12 cellular contexts compared by ENCODE assay signal in the genomic region with DNA sequence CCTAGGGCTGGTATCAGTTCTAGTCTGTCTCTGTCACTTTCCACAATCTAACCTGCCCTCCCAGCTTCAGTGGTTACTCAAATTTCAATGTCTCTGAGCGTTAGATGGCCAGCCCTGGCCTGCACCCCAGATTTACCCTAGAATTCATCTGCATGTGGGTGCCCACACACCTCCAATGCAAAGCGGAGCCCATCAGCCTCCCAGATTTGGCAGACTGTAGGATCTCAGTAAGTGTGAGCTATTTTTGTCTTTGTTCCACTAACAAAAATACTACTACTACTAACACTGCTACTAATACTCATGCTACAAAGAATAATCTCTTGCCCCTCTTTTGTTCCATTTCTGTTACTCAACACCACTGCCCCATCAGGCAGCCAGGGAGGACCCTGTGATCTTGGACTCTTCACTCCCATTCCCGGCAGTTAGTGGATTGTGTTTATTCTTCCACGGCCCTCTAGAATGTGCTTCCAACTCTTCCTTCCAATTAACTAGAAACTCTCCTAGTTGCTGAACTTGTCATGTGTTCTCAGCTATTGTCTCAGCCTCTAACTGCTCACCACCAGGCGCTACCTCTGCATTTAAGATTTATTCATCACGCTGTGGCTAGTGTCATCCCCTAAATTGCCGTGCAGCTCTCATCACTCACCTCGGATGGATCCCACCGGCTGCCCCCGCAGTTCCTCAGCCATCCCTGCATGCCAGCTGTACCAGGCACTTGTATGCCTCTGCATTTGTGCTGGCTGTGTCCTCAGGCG.
DNase-seq lines count a peak whose midpoint lies in the region; ATAC-seq, FAIRE-seq and TF ChIP-seq lines count a peak whose summit lies in the region.
"Had no signal": no experiment of that assay in that cellular context is flagged by ENCODE, and none has a peak within 500 bp of the region (broad histone marks: within the 10 kb centered on the region; RNA-seq: fewer than 3 reads in every experiment).

No MANE protein-coding gene starts in this region.

- H3K36me3 ChIP-seq in GM23338 (ENCODE audit: insufficient read depth) = no peaks in the 10 kb centered on the region
- no peaks in the 10 kb centered on the region for H3K36me3 ChIP-seq in HepG2 (replicated peaks in 1 of 2; ENCODE audit: control insufficient read depth in 1 of 2, insufficient read depth in 2 of 2, low read length in 2 of 2)
- H3K36me3 ChIP-seq: MG63 had no signal

- no TSS peak for BruUV-seq in HepG2 (replicated peaks; lab: Mats Ljungman, UMichigan)

- in situ Hi-C loops in HepG2 (cut with HindIII; ENCODE audit: extremely low pct_ligation_motif_present, low pct_unique_long_range_greater_than_20kb) = no loop called here

- CTCF ChIA-PET in HepG2 (lab: Yijun Ruan, JAX; ENCODE audit: low intra/inter-chr PET ratio, low total read pairs) = no interaction called here

- no peaks in the 10 kb centered on the region for H3K4me1 ChIP-seq in GM23338 (ENCODE audit: insufficient read depth)
- peaks cover 66% of the 10 kb centered on the region for H3K4me1 ChIP-seq in HepG2 (ENCODE audit: insufficient read depth, low read length)

- no peaks in the 10 kb centered on the region for H3K9me3 Mint-ChIP-seq in GM23338
- no peaks in the 10 kb centered on the region for H3K9me3 Mint-ChIP-seq in activated naive CD8-positive, alpha-beta T cell treated with anti-CD3 and anti-CD28 coated beads, Interleukin-2, amount 10 ng/mL, durations not matched to agents 7 days and 5 days

- H3K4me3 ChIP-seq in GM23338 (no peak overlapping the region), HepG2 (replicated peaks in 1 of 3; ENCODE audit: insufficient read depth in 1 of 3, low read depth in 2 of 3, low read length in 3 of 3) (no peak overlapping the region)
- H3K4me3 ChIP-seq: GM12878, MG63 had no signal

- no peak for ATAC-seq in GM23338
- ATAC-seq in activated naive CD8-positive, alpha-beta T cell treated with anti-CD3 and anti-CD28 coated beads, Interleukin-2, amount 10 ng/mL, durations not matched to agents 7 days and 5 days (ENCODE audit: low read depth) = no peak
- ATAC-seq in HepG2 = peak; percentile 43; the same call in 2 of the 3 replicates
- no peak for ATAC-seq in GM21717 (IDR thresholded peaks at IDR 0.05; ENCODE audit: unreplicated experiment)
- ATAC-seq: GM12878 had no signal

- no peak for TF ChIP-seq POLR2A in HepG2 (IDR thresholded peaks at IDR 0.05; ENCODE audit: insufficient read depth in 1 of 2, low read depth in 2 of 2, low read length in 2 of 2)

- TF ChIP-seq EP300 in HepG2 (IDR thresholded peaks at IDR 0.05; ENCODE audit: low read depth in 2 of 2, low read length in 2 of 2) (no peak), HepG2 (CRISPR knock-in tag; IDR thresholded peaks at IDR 0.05; ENCODE audit: borderline replicate concordance) (no peak)

- no peaks in the 10 kb centered on the region; the same call in 2 of the 3 replicates for H3K36me3 Mint-ChIP-seq in GM23338 (ENCODE audit: low read depth)
- peaks cover 63% of the 10 kb centered on the region for H3K36me3 Mint-ChIP-seq in activated naive CD8-positive, alpha-beta T cell treated with anti-CD3 and anti-CD28 coated beads, Interleukin-2, amount 10 ng/mL, durations not matched to agents 7 days and 5 days

- POLR2A ChIA-PET in activated naive CD8-positive, alpha-beta T cell treated with anti-CD3 and anti-CD28 coated beads, Interleukin-2, amount 10 ng/mL, durations not matched to agents 7 days and 5 days (lab: Charles Lee) = interaction anchor here (1.2 kb wide), 1 partner anchor 9 kb away, joined by 3 read pairs; no protein-coding TSS in a partner anchor
- POLR2A ChIA-PET in HepG2 (lab: Yijun Ruan, JAX) = interaction anchor here (2.2 to 2.9 kb wide), 2 partner anchors 9 to 15 kb away, joined by 11 to 15 read pairs; no protein-coding TSS in a partner anchor

- H3K27ac Mint-ChIP-seq in GM23338 = peak overlapping the region; percentile 16; the same call in 1 of the 2 replicates
- H3K27ac Mint-ChIP-seq in activated naive CD8-positive, alpha-beta T cell treated with anti-CD3 and anti-CD28 coated beads, Interleukin-2, amount 10 ng/mL, durations not matched to agents 7 days and 5 days = peak overlapping the region; percentile 52

- TF ChIP-seq CTCF in GM23338 (conservative IDR thresholded peaks at IDR 0.05; ENCODE audit: low read depth in 2 of 2) = no peak
- no peak for TF ChIP-seq CTCF in HepG2 (CRISPR knock-in tag; IDR thresholded peaks at IDR 0.05)

- H3K27me3 ChIP-seq in GM23338 (ENCODE audit: insufficient read depth) (no peaks in the 10 kb centered on the region), HepG2 (ENCODE audit: control insufficient read depth in 1 of 2, insufficient read depth in 2 of 2, low read length in 2 of 2) (no peaks in the 10 kb centered on the region)
- H3K27me3 ChIP-seq: MG63 had no signal

- H2AFZ ChIP-seq in GM23338 = no peak overlapping the region
- H2AFZ ChIP-seq in HepG2 (ENCODE audit: low read length) = no peak overlapping the region

- H3K4me3 Mint-ChIP-seq in GM23338 = no peak overlapping the region
- H3K4me3 Mint-ChIP-seq in activated naive CD8-positive, alpha-beta T cell treated with anti-CD3 and anti-CD28 coated beads, Interleukin-2, amount 10 ng/mL, durations not matched to agents 7 days and 5 days = no peak overlapping the region

- H3K9ac ChIP-seq in HepG2 (ENCODE audit: insufficient read depth, low read depth, low read length) = no peak overlapping the region

- no peaks in the 10 kb centered on the region for H3K79me2 ChIP-seq in GM23338 (replicated peaks; ENCODE audit: insufficient read depth)
- H3K79me2 ChIP-seq in HepG2 (ENCODE audit: insufficient read depth, low read length) = no peaks in the 10 kb centered on the region

- H3K27ac ChIP-seq in GM23338 (ENCODE audit: low read depth) (no peak overlapping the region), HepG2 (ENCODE audit: extremely low read length, insufficient read depth, low read length) (no peak overlapping the region)

- H4K20me1 ChIP-seq in GM23338 (replicated peaks; ENCODE audit: insufficient read depth) = no peaks in the 10 kb centered on the region
- no peaks in the 10 kb centered on the region for H4K20me1 ChIP-seq in HepG2 (ENCODE audit: insufficient read depth, low read length)

- no peaks in the 10 kb centered on the region; the same call in 1 of the 2 replicates for H3K9me2 ChIP-seq in GM23338 (ENCODE audit: insufficient read depth)

- no peak for TF ChIP-seq RAD21 in HepG2 (CRISPR knock-in tag; IDR thresholded peaks at IDR 0.05)

- WGBS in HepG2 (ENCODE audit: low lambda C conversion rate) = 81% methylated on average over 11 of the region's 11 CpGs

- intact Hi-C loops in HepG2 (cut with micrococcal nuclease; ENCODE audit: unreplicated experiment) = no loop called here

- no peaks in the 10 kb centered on the region for H3K9me3 ChIP-seq in HepG2 (ENCODE audit: low read length)
- H3K9me3 ChIP-seq: MG63 had no signal

- H3K4me2 ChIP-seq in GM23338 (no peak overlapping the region), HepG2 (ENCODE audit: low read depth, low read length) (0 out of 2 replicates have a peak overlapping the region, but pooled peaks have one; percentile 4)

- H3K27me3 Mint-ChIP-seq in GM23338 (ENCODE audit: insufficient read depth, low read depth, poor library complexity) = peaks cover 2% of the 10 kb centered on the region
- H3K27me3 Mint-ChIP-seq in activated naive CD8-positive, alpha-beta T cell treated with anti-CD3 and anti-CD28 coated beads, Interleukin-2, amount 10 ng/mL, durations not matched to agents 7 days and 5 days = no peaks in the 10 kb centered on the region

- peaks cover 16% of the 10 kb centered on the region for H3K4me1 Mint-ChIP-seq in GM23338
- peaks cover 23% of the 10 kb centered on the region for H3K4me1 Mint-ChIP-seq in activated naive CD8-positive, alpha-beta T cell treated with anti-CD3 and anti-CD28 coated beads, Interleukin-2, amount 10 ng/mL, durations not matched to agents 7 days and 5 days

- H3F3A ChIP-seq in GM23338 (replicated peaks; ENCODE audit: low read depth) = no peaks in the 10 kb centered on the region

- no peak for FAIRE-seq in HepG2 (lab: Jason Lieb, UNC)
- FAIRE-seq: GM12878, small intestine had no signal

- no peak for DNase-seq in GM23338 (ENCODE audit: low spot score)
- no peak for DNase-seq in activated naive CD8-positive, alpha-beta T cell treated with anti-CD3 and anti-CD28 coated beads, Interleukin-2, amount 10 ng/mL, durations not matched to agents 7 days and 5 days
- DNase-seq in HepG2 (ENCODE audit: low spot score) = no peak
- DNase-seq in stimulated activated CD8-positive, alpha-beta memory T cell treated with anti-CD3 and anti-CD28 coated beads, Interleukin-4, amount 100 ng/mL, for 48 hours = peak; percentile 17
- DNase-seq in D341Med (ENCODE audit: low spot score) = no peak
- no peak for DNase-seq in NCI-H2029 treated with DMSO at 0.1 percent for 48 hours (lab: John Stamatoyannopoulos, UW)
- DNase-seq: DMS153, MG63, NCI-H2227 treated with DMSO at 0.1 percent for 48 hours, small intestine had no signal

TF ChIP-seq in GM23338, 12 proteins besides CTCF, POLR2A, EP300 and RAD21 (continues in another document):
- no peak for TF ChIP-seq POLR2AphosphoS5 (IDR thresholded peaks at IDR 0.05; ENCODE audit: low read depth)
- TF ChIP-seq EZH2phosphoT487 (IDR thresholded peaks at IDR 0.05; ENCODE audit: unreplicated experiment) = no peak
- TF ChIP-seq CREB1 (CRISPR knock-in tag; IDR thresholded peaks at IDR 0.05; ENCODE audit: low read depth) = no peak

TF ChIP-seq in HepG2, 621 proteins besides CTCF, POLR2A, EP300 and RAD21 (continues in another document):
- TF ChIP-seq SOX13 (IDR thresholded peaks at IDR 0.05) = no peak
- peak in 1 of 2 experiments; percentile 49; a peak in 1 of 4 replicates for TF ChIP-seq SOX13 (CRISPR knock-in tag; conservative IDR thresholded peaks at IDR 0.05 in 1 of 2, IDR thresholded peaks at IDR 0.05 in 1 of 2)
- no peak for TF ChIP-seq SRSF1 (optimal IDR thresholded peaks at IDR 0.05; ENCODE audit: low read depth, low read length)
- TF ChIP-seq MTA1 (CRISPR knock-in tag; IDR thresholded peaks at IDR 0.05; ENCODE audit: borderline replicate concordance) = no peak
- TF ChIP-seq SOX5 (CRISPR knock-in tag; IDR thresholded peaks at IDR 0.05; ENCODE audit: borderline replicate concordance) = peak; percentile 52; the same call in 1 of the 2 replicates
- TF ChIP-seq ELF1 (CRISPR knock-in tag; IDR thresholded peaks at IDR 0.05) = no peak
- 0 out of 2 replicates have a peak, but pooled peaks have one; percentile 1 for TF ChIP-seq GABPA (IDR thresholded peaks at IDR 0.05; ENCODE audit: low read depth, low read length)
- TF ChIP-seq GABPA (CRISPR knock-in tag; IDR thresholded peaks at IDR 0.05; ENCODE audit: low read depth) = no peak
- no peak for TF ChIP-seq SOX6 (IDR thresholded peaks at IDR 0.05)
- peak; percentile 51; the same call in 1 of the 2 replicates for TF ChIP-seq SOX6 (CRISPR knock-in tag; IDR thresholded peaks at IDR 0.05)
